In genomic region chr12:95838125-95838524, GRCh38 we compare ENCODE assay signal across 10 cellular contexts. TPM values are rescaled to one million over a fixed set of nuclear protein-coding genes. Genes with fewer than 3 reads are reported as not detected.
DNase-seq lines count a peak whose midpoint lies in the region; FAIRE-seq and TF ChIP-seq lines count a peak whose summit lies in the region.
"Had no signal": no experiment of that assay in that cellular context is flagged by ENCODE, and none has a peak within 500 bp of the region (broad histone marks: within the 10 kb centered on the region; RNA-seq: fewer than 3 reads in every experiment).

No MANE protein-coding gene starts in this region.

- H3K4me2 ChIP-seq in SK-N-SH, result peak overlapping the region; percentile 56; the same call in 1 of the 2 replicates

- DNase-seq in AG20443 (ENCODE audit: low spot score) (peak; percentile 42), LHCN-M2 (ENCODE audit: low read depth) (peak; percentile 92), SK-N-SH (peak; percentile 25), kidney tubule cell (ENCODE audit: low spot score) (peak; percentile 53), BE2C (no peak), kidney (no peak)
- DNase-seq in activated CD4-positive, alpha-beta memory T cell treated with anti-CD3 and anti-CD28 coated beads, Interleukin-2, amount 10 ng/mL, durations not matched to agents 7 days and 5 days, result no peak
- DNase-seq in activated CD4-positive, alpha-beta T cell treated with anti-CD3 and anti-CD28 coated beads, Interleukin-2, amount 10 ng/mL, durations not matched to agents 24 days and 14 days, result no peak
- DNase-seq: activated effector memory CD4-positive, alpha-beta T cell treated with anti-CD3 and anti-CD28 coated beads, Interleukin-2, amount 50 U/mL, for 16 hours had no signal

- H3F3A ChIP-seq in SK-N-SH (replicated peaks; ENCODE audit: insufficient read depth), result peaks cover 22% of the 10 kb centered on the region

- peaks cover 15% of the 10 kb centered on the region for H4K20me1 ChIP-seq in SK-N-SH (ENCODE audit: insufficient read depth)

- H3K4me1 ChIP-seq in SK-N-SH (ENCODE audit: control insufficient read depth in 1 of 2, insufficient read depth in 2 of 2, low read depth in 1 of 2, low read length in 1 of 2) (peaks cover 16 to 20% of the 10 kb centered on the region in 2 experiments; a peak in 3 of 4 replicates), BE2C (peaks cover 2% of the 10 kb centered on the region; the same call in 1 of the 2 replicates), kidney (ENCODE audit: control insufficient read depth in 1 of 2, insufficient read depth in 1 of 2, low read depth in 1 of 2, low read length in 2 of 2) (peaks cover 0 to 2% of the 10 kb centered on the region in 2 donors)
- H3K4me1 ChIP-seq: parathyroid adenoma had no signal

- intact Hi-C loops in activated CD4-positive, alpha-beta T cell treated with anti-CD3 and anti-CD28 coated beads, Interleukin-2, amount 10 ng/mL, durations not matched to agents 24 days and 14 days (cut with micrococcal nuclease), result no loop called here
- intact Hi-C loops in kidney (cut with DNase I), result no loop called here

- CTCF ChIA-PET in SK-N-SH (lab: Yijun Ruan, JAX), result interaction anchor here (1.0 kb wide), 1 partner anchor 11 kb away, joined by 3 read pairs; no protein-coding TSS in a partner anchor
- CTCF ChIA-PET in activated CD4-positive, alpha-beta memory T cell treated with anti-CD3 and anti-CD28 coated beads, Interleukin-2, amount 10 ng/mL, durations not matched to agents 7 days and 5 days (lab: Charles Lee), result no interaction called here

- H3K4me3 Mint-ChIP-seq in activated CD4-positive, alpha-beta memory T cell treated with anti-CD3 and anti-CD28 coated beads, Interleukin-2, amount 10 ng/mL, durations not matched to agents 7 days and 5 days, result no peak overlapping the region
- H3K4me3 Mint-ChIP-seq in activated CD4-positive, alpha-beta T cell treated with anti-CD3 and anti-CD28 coated beads, Interleukin-2, amount 10 ng/mL, durations not matched to agents 24 days and 14 days, result no peak overlapping the region

- H3K27me3 Mint-ChIP-seq in activated CD4-positive, alpha-beta memory T cell treated with anti-CD3 and anti-CD28 coated beads, Interleukin-2, amount 10 ng/mL, durations not matched to agents 7 days and 5 days, result peaks cover 29% of the 10 kb centered on the region
- peaks cover 29% of the 10 kb centered on the region for H3K27me3 Mint-ChIP-seq in activated CD4-positive, alpha-beta T cell treated with anti-CD3 and anti-CD28 coated beads, Interleukin-2, amount 10 ng/mL, durations not matched to agents 24 days and 14 days

- H3K9me3 ChIP-seq in SK-N-SH (no peaks in the 10 kb centered on the region), BE2C (no peaks in the 10 kb centered on the region), kidney (ENCODE audit: control insufficient read depth in 1 of 2, low read length in 2 of 2) (no peaks in the 10 kb centered on the region)

- H3K36me3 ChIP-seq in SK-N-SH (replicated peaks in 1 of 2; ENCODE audit: control insufficient read depth in 1 of 2, insufficient read depth in 2 of 2, low read length in 1 of 2) (no peaks in the 10 kb centered on the region), BE2C (no peaks in the 10 kb centered on the region), kidney (ENCODE audit: control insufficient read depth in 1 of 2, insufficient read depth in 2 of 2, low read length in 2 of 2) (no peaks in the 10 kb centered on the region)

- 6% methylated on average over 11 of the region's 11 CpGs for WGBS in SK-N-SH (ENCODE audit: low lambda C conversion rate)

- no peaks in the 10 kb centered on the region for H3K4me1 Mint-ChIP-seq in activated CD4-positive, alpha-beta memory T cell treated with anti-CD3 and anti-CD28 coated beads, Interleukin-2, amount 10 ng/mL, durations not matched to agents 7 days and 5 days
- H3K4me1 Mint-ChIP-seq in activated CD4-positive, alpha-beta T cell treated with anti-CD3 and anti-CD28 coated beads, Interleukin-2, amount 10 ng/mL, durations not matched to agents 24 days and 14 days, result peaks cover 2% of the 10 kb centered on the region

- peak; percentile 23 to 61; a peak in 1 of 4 replicates for TF ChIP-seq EP300 in SK-N-SH (IDR thresholded peaks at IDR 0.05; ENCODE audit: borderline replicate concordance in 1 of 2, low read depth in 1 of 2, low read length in 1 of 2)

- peaks cover under 1% of the 10 kb centered on the region for H3K27me3 ChIP-seq in SK-N-SH (ENCODE audit: insufficient read depth)
- peaks cover 14% of the 10 kb centered on the region for H3K27me3 ChIP-seq in BE2C

- TF ChIP-seq CTCF in SK-N-SH (IDR thresholded peaks at IDR 0.05) (no peak), BE2C (IDR thresholded peaks at IDR 0.05; ENCODE audit: low read depth, low read length) (no peak), kidney (IDR thresholded peaks at IDR 0.05; ENCODE audit: borderline replicate concordance, extremely low read depth, insufficient read depth) (no peak)

- H3K79me2 ChIP-seq in SK-N-SH (ENCODE audit: insufficient read depth), result no peaks in the 10 kb centered on the region
- H3K79me2 ChIP-seq: parathyroid adenoma had no signal

- no peak for FAIRE-seq in kidney (lab: Jason Lieb, UNC)

- TF ChIP-seq RAD21 in SK-N-SH (IDR thresholded peaks at IDR 0.05; ENCODE audit: low read length), result no peak

- no peak overlapping the region for H3K27ac Mint-ChIP-seq in activated CD4-positive, alpha-beta memory T cell treated with anti-CD3 and anti-CD28 coated beads, Interleukin-2, amount 10 ng/mL, durations not matched to agents 7 days and 5 days
- no peak overlapping the region for H3K27ac Mint-ChIP-seq in activated CD4-positive, alpha-beta T cell treated with anti-CD3 and anti-CD28 coated beads, Interleukin-2, amount 10 ng/mL, durations not matched to agents 24 days and 14 days

- H3K36me3 Mint-ChIP-seq in activated CD4-positive, alpha-beta memory T cell treated with anti-CD3 and anti-CD28 coated beads, Interleukin-2, amount 10 ng/mL, durations not matched to agents 7 days and 5 days (ENCODE audit: low read depth), result no peaks in the 10 kb centered on the region
- H3K36me3 Mint-ChIP-seq in activated CD4-positive, alpha-beta T cell treated with anti-CD3 and anti-CD28 coated beads, Interleukin-2, amount 10 ng/mL, durations not matched to agents 24 days and 14 days (ENCODE audit: low read depth), result no peaks in the 10 kb centered on the region

- H3K9me3 Mint-ChIP-seq in activated CD4-positive, alpha-beta memory T cell treated with anti-CD3 and anti-CD28 coated beads, Interleukin-2, amount 10 ng/mL, durations not matched to agents 7 days and 5 days, result no peaks in the 10 kb centered on the region
- H3K9me3 Mint-ChIP-seq in activated CD4-positive, alpha-beta T cell treated with anti-CD3 and anti-CD28 coated beads, Interleukin-2, amount 10 ng/mL, durations not matched to agents 24 days and 14 days, result no peaks in the 10 kb centered on the region

- H3K27ac ChIP-seq in SK-N-SH (ENCODE audit: low read depth in 2 of 2, low read length in 1 of 2), result peak overlapping the region in 1 of 2 experiments; percentile 84; a peak in 1 of 4 replicates
- H3K27ac ChIP-seq in kidney (ENCODE audit: low read depth in 2 of 2, low read length in 2 of 2), result no peak overlapping the region
- H3K27ac ChIP-seq: parathyroid adenoma had no signal

- POLR2A ChIA-PET in SK-N-SH (lab: Yijun Ruan, JAX), result no interaction called here
- POLR2A ChIA-PET in activated CD4-positive, alpha-beta memory T cell treated with anti-CD3 and anti-CD28 coated beads, Interleukin-2, amount 10 ng/mL, durations not matched to agents 7 days and 5 days (lab: Charles Lee), result no interaction called here

- H3K9ac ChIP-seq in SK-N-SH (no peak overlapping the region), kidney (ENCODE audit: low read length in 2 of 2) (no peak overlapping the region)
- H3K9ac ChIP-seq: parathyroid adenoma had no signal

- no peak overlapping the region; a peak in 1 of 4 replicates for H3K4me3 ChIP-seq in SK-N-SH (ENCODE audit: low read depth in 2 of 2, low read length in 1 of 2)
- H3K4me3 ChIP-seq in BE2C (ENCODE audit: low read depth, low read length), result no peak overlapping the region
- H3K4me3 ChIP-seq in kidney (ENCODE audit: low read length in 2 of 2), result no peak overlapping the region

- H2AFZ ChIP-seq in SK-N-SH (ENCODE audit: low read depth), result no peak overlapping the region
- H2AFZ ChIP-seq: parathyroid adenoma had no signal

- H3K9me2 ChIP-seq in SK-N-SH, result no peaks in the 10 kb centered on the region

RNA-seq across cellular contexts. Expression of gene SNRPF, which starts 20.6 kb away (rescaled TPM):
- total RNA-seq in LHCN-M2 (2014; rRNA removed), result 10.0 and 10.8 TPM in 2 replicates
- polyA plus RNA-seq in LHCN-M2 (2012), result 70.2 TPM
- 12.8 and 62.5 TPM in 2 replicates for polyA plus RNA-seq in SK-N-SH (2012; rRNA removed)
- polyA plus RNA-seq in SK-N-SH (2012; cell fraction: cytosol; rRNA removed), result 55.8 and 91.2 TPM in 2 replicates
- polyA plus RNA-seq in SK-N-SH (2012; cell fraction: nucleus; rRNA removed), result 12.6 and 15.8 TPM in 2 replicates
- 10 to 100 TPM; 32.0 to 33.1 TPM for total RNA-seq in activated CD4-positive, alpha-beta memory T cell treated with anti-CD3 and anti-CD28 coated beads, Interleukin-2, amount 10 ng/mL, durations not matched to agents 7 days and 5 days
- 64.3 and 68.8 TPM in 2 replicates for total RNA-seq in activated CD4-positive, alpha-beta T cell treated with anti-CD3 and anti-CD28 coated beads, Interleukin-2, amount 10 ng/mL, durations not matched to agents 24 days and 14 days
- polyA plus RNA-seq in BE2C (2012; ENCODE audit: insufficient read depth, insufficient read length, low read depth), result 170 TPM
- total RNA-seq in kidney, result 17.7 TPM
- 42.1 TPM for polyA plus RNA-seq in kidney (ENCODE audit: insufficient read depth, low read depth, low replicate concordance)

RNA-seq across cellular contexts. Expression of gene NTN4, which starts 47.6 kb away (rescaled TPM):
- total RNA-seq in LHCN-M2 (2014; rRNA removed) (17.6 and 19.0 TPM in 2 replicates), kidney (83.2 TPM)
- 17.3 TPM for polyA plus RNA-seq in LHCN-M2 (2012)
- polyA plus RNA-seq in SK-N-SH (2012; rRNA removed) (0.08 and 0.11 TPM in 2 replicates), kidney (ENCODE audit: insufficient read depth, low read depth, low replicate concordance) (71.0 TPM)
- 0.03 and 0.12 TPM in 2 replicates for polyA plus RNA-seq in SK-N-SH (2012; cell fraction: cytosol; rRNA removed)
- polyA plus RNA-seq in SK-N-SH (2012; cell fraction: nucleus; rRNA removed), result 0.04 and 0.13 TPM in 2 replicates
- under 1 TPM; 0.25 to 0.63 TPM for total RNA-seq in activated CD4-positive, alpha-beta memory T cell treated with anti-CD3 and anti-CD28 coated beads, Interleukin-2, amount 10 ng/mL, durations not matched to agents 7 days and 5 days
- not detected in 2 replicates for total RNA-seq in activated CD4-positive, alpha-beta T cell treated with anti-CD3 and anti-CD28 coated beads, Interleukin-2, amount 10 ng/mL, durations not matched to agents 24 days and 14 days
- not detected for polyA plus RNA-seq in BE2C (2012; ENCODE audit: insufficient read depth, insufficient read length, low read depth)

Comparison
In these comparisons a context has a peak if more than half of its experiments do, and no peak if none do; other contexts are left out.
1. DNase-seq: peak in AG20443 (single experiment), LHCN-M2 (single experiment), SK-N-SH (single experiment) and kidney tubule cell (single experiment); none in activated CD4-positive, alpha-beta memory T cell treated with anti-CD3 and anti-CD28 coated beads, Interleukin-2, amount 10 ng/mL, durations not matched to agents 7 days and 5 days (single experiment), activated CD4-positive, alpha-beta T cell treated with anti-CD3 and anti-CD28 coated beads, Interleukin-2, amount 10 ng/mL, durations not matched to agents 24 days and 14 days (single experiment), BE2C (single experiment) and kidney (single experiment).
2. RNA of gene NTN4, which starts 47.6 kb away (total RNA-seq): 83.2 TPM in kidney (single experiment) and 17.6 to 19.0 TPM in LHCN-M2; 0.25 to 0.63 TPM in activated CD4-positive, alpha-beta memory T cell treated with anti-CD3 and anti-CD28 coated beads, Interleukin-2, amount 10 ng/mL, durations not matched to agents 7 days and 5 days and not detected in activated CD4-positive, alpha-beta T cell treated with anti-CD3 and anti-CD28 coated beads, Interleukin-2, amount 10 ng/mL, durations not matched to agents 24 days and 14 days; every median in the first group is over 10 times any median in the second.